In genomic region chr13:95058680-95059079, GRCh38 we compare ENCODE assay signal across 26 cellular contexts.
"Had no signal": no experiment of that assay in that cellular context is flagged by ENCODE, and none has a peak within 500 bp of the region (broad histone marks: within the 10 kb centered on the region; RNA-seq: fewer than 3 reads in every experiment).

No MANE protein-coding gene starts in this region.

- H3K4me3 Mint-ChIP-seq: naive thymus-derived CD8-positive, alpha-beta T cell; nephron; neural crest cell; stimulated activated memory B cell treated with anti-CD40 and anti-IgM and Interleukin-4, amounts not matched to agents 10 μg/mL and 1 μg/mL and 100 μg/mL, for 72 hours; stimulated activated naive CD8-positive, alpha-beta T cell treated with anti-CD3 and anti-CD28 coated beads, Interleukin-15, amount 100 ng/mL, for 72 hours; type B pancreatic cell had no signal

- H3K27me3 Mint-ChIP-seq: naive thymus-derived CD8-positive, alpha-beta T cell; stimulated activated memory B cell treated with anti-CD40 and anti-IgM and Interleukin-4, amounts not matched to agents 10 μg/mL and 1 μg/mL and 100 μg/mL, for 72 hours; stimulated activated naive CD8-positive, alpha-beta T cell treated with anti-CD3 and anti-CD28 coated beads, Interleukin-15, amount 100 ng/mL, for 72 hours; type B pancreatic cell had no signal

- H3K4me2 ChIP-seq: smooth muscle cell had no signal

- H3K27me3 ChIP-seq: pancreas, right atrium auricular region, right lobe of liver, tibial nerve, uterus had no signal

- H3K27ac ChIP-seq: lower lobe of right lung, pancreas, right atrium auricular region, right lobe of liver, tibial nerve, uterus had no signal

- DNase-seq: hypothalamus; islet precursor cell; left cardiac atrium; lower lobe of right lung; mammary epithelial cell; mesenchymal stem cell; naive thymus-derived CD8-positive, alpha-beta T cell; pancreas; posterior cingulate gyrus; right lobe of liver; stimulated activated CD4-positive, alpha-beta T cell treated with anti-CD3 and anti-CD28 coated beads, Interleukin-1b, Interleukin-23, amount 100 ng/mL, for 48 hours; stimulated activated CD4-positive, alpha-beta T cell treated with anti-CD3 and anti-CD28 coated beads, Interleukin-2, amount 100 ng/mL, for 48 hours; stimulated activated CD4-positive, alpha-beta T cell treated with anti-CD3 and anti-CD28 coated beads, Interleukin-4, amount 100 ng/mL, for 4 hours; stimulated activated CD8-positive, alpha-beta memory T cell treated with anti-CD3 and anti-CD28 coated beads, Interleukin-4, amount 100 ng/mL, for 48 hours; stimulated activated naive CD4-positive, alpha-beta T cell treated with Interleukin-2 at 50 U/mL for 16 hours; stimulated activated naive CD8-positive, alpha-beta T cell treated with anti-CD3 and anti-CD28 coated beads, Interleukin-15, amount 100 ng/mL, for 72 hours; substantia nigra; uterus had no signal

- H3K4me1 Mint-ChIP-seq: naive thymus-derived CD8-positive, alpha-beta T cell; nephron; stimulated activated memory B cell treated with anti-CD40 and anti-IgM and Interleukin-4, amounts not matched to agents 10 μg/mL and 1 μg/mL and 100 μg/mL, for 72 hours; stimulated activated naive CD8-positive, alpha-beta T cell treated with anti-CD3 and anti-CD28 coated beads, Interleukin-15, amount 100 ng/mL, for 72 hours had no signal

- H3K4me1 ChIP-seq: lower lobe of right lung, pancreas, right atrium auricular region, right lobe of liver, tibial nerve, uterus had no signal

- ATAC-seq: left cardiac atrium; left lobe of liver; lower lobe of right lung; naive thymus-derived CD8-positive, alpha-beta T cell; pancreas; right lobe of liver; stimulated activated memory B cell treated with anti-CD40 and anti-IgM and Interleukin-4, amounts not matched to agents 10 μg/mL and 1 μg/mL and 100 μg/mL, for 72 hours; stimulated activated naive CD8-positive, alpha-beta T cell treated with anti-CD3 and anti-CD28 coated beads, Interleukin-15, amount 100 ng/mL, for 72 hours had no signal

- H3K9me3 Mint-ChIP-seq: naive thymus-derived CD8-positive, alpha-beta T cell; nephron; neural crest cell; stimulated activated memory B cell treated with anti-CD40 and anti-IgM and Interleukin-4, amounts not matched to agents 10 μg/mL and 1 μg/mL and 100 μg/mL, for 72 hours; stimulated activated naive CD8-positive, alpha-beta T cell treated with anti-CD3 and anti-CD28 coated beads, Interleukin-15, amount 100 ng/mL, for 72 hours had no signal

- H3K27ac Mint-ChIP-seq: nephron; stimulated activated memory B cell treated with anti-CD40 and anti-IgM and Interleukin-4, amounts not matched to agents 10 μg/mL and 1 μg/mL and 100 μg/mL, for 72 hours; stimulated activated naive CD8-positive, alpha-beta T cell treated with anti-CD3 and anti-CD28 coated beads, Interleukin-15, amount 100 ng/mL, for 72 hours; type B pancreatic cell had no signal

- H3K36me3 ChIP-seq: pancreas, right atrium auricular region, right lobe of liver, tibial nerve, uterus had no signal

- H3K9me3 ChIP-seq: lower lobe of right lung, pancreas, right atrium auricular region, right lobe of liver, tibial nerve, uterus had no signal

- H3K4me3 ChIP-seq: lower lobe of right lung, pancreas, right atrium auricular region, right lobe of liver, smooth muscle cell, tibial nerve, uterus had no signal
